ENCODE assay signal across 8 cellular contexts in the genomic region with DNA sequence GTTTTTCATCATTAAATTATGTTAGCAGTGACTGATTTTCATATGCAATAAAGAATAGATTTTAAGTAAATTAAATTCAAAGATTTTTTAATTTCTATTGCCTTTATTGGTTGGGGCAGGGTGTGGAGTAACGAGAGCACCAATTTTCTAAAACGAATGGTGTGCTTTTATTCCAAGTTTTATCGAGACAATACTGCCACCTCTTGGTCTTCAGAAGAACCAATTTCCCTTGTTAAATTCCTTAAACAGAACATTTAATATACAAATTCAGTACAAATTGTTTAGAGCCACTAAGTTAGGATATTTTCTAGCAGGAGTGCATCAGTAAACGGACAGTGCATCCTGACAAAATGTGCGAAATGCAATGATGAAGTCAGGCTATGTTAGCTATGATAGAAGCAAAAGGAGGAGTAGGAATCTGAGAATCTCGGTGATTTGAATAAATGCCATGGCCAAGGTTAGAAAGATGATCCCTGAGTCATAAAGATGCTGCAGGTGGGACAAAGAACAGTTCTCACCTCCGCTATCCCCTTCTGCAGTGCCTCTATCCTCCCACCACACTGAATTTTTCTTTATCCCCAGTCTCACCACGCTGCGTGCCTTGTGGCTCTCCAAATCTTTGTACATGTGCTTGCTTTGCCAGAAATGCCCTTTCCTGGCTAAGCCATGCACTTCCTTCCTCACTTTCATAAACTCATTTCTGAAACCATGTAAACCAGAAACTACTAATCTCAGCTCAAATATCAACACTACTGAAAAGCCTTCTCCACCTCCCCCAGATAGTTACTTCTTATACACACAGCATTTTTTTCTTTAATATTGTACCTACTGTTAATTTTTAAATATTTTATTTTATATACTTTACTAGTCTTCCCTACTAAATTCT. TPM values are rescaled to one million over a fixed set of nuclear protein-coding genes. Genes with fewer than 3 reads are reported as not detected.
DNase-seq lines count a peak whose midpoint lies in the region; ATAC-seq and TF ChIP-seq lines count a peak whose summit lies in the region.

No MANE protein-coding gene starts in this region.

- H3K4me3 ChIP-seq in DND-41 (ENCODE audit: low read depth in 1 of 2, low read length in 2 of 2), result no peak overlapping the region
- no peak overlapping the region for H3K4me3 ChIP-seq in Karpas-422 (ENCODE audit: low read length)
- no peak overlapping the region for H3K4me3 ChIP-seq in heart left ventricle

- 57 to 63% (median 59%) methylated on average over 9 of the region's 9 CpGs for WGBS in heart left ventricle, 4 donors

- H3K36me3 ChIP-seq in DND-41 (ENCODE audit: insufficient read depth, low read length) (no peaks in the 10 kb centered on the region), Karpas-422 (ENCODE audit: insufficient read depth, low read length) (no peaks in the 10 kb centered on the region), heart left ventricle (peaks cover 0 to 100% (median 86%) of the 10 kb centered on the region in 9 donors)

- intact Hi-C loops in heart left ventricle (cut with DNase I), result loop anchor here in 6 of 10 donors (2.0 to 5.0 kb wide), 4 partner anchors 262 to 322 kb away; no protein-coding TSS in a partner anchor

- H3K4me2 ChIP-seq in DND-41 (ENCODE audit: insufficient read depth, low read length) (no peak overlapping the region), Karpas-422 (ENCODE audit: low read depth, low read length, poor library complexity, severe bottlenecking) (no peak overlapping the region)

- no peak overlapping the region for H3K27ac ChIP-seq in DND-41 (ENCODE audit: low read length)
- no peak overlapping the region for H3K27ac ChIP-seq in Karpas-422 (ENCODE audit: low read length)
- no peak overlapping the region for H3K27ac ChIP-seq in heart left ventricle

- H3K79me2 ChIP-seq in DND-41 (ENCODE audit: insufficient read depth, low read length) (no peaks in the 10 kb centered on the region), Karpas-422 (ENCODE audit: low read length) (no peaks in the 10 kb centered on the region)

- H3K27me3 ChIP-seq in DND-41 (ENCODE audit: insufficient read depth, low read length, poor library complexity) (no peaks in the 10 kb centered on the region), Karpas-422 (ENCODE audit: low read length) (no peaks in the 10 kb centered on the region), heart left ventricle (no peaks in the 10 kb centered on the region)

- H3K9ac ChIP-seq in DND-41 (ENCODE audit: low read depth, low read length) (no peak overlapping the region), Karpas-422 (ENCODE audit: low read length) (no peak overlapping the region)

- no peaks in the 10 kb centered on the region for H3K9me2 ChIP-seq in Karpas-422 (replicated peaks; ENCODE audit: insufficient read depth, low read length)

- DNase-seq in DND-41 (no peak), Karpas-422 (peak; percentile 74), SW480 (ENCODE audit: low spot score) (peak; percentile 57), heart left ventricle (no peak), superior temporal gyrus (ENCODE audit: extremely low spot score) (peak; percentile 84)

- H4K20me1 ChIP-seq in DND-41 (ENCODE audit: insufficient read depth, low read length) (no peaks in the 10 kb centered on the region), Karpas-422 (ENCODE audit: insufficient read depth, low read depth, low read length) (no peaks in the 10 kb centered on the region)

- H3K9me3 ChIP-seq in DND-41 (ENCODE audit: insufficient read depth, low read length, severe bottlenecking) (no peaks in the 10 kb centered on the region), Karpas-422 (ENCODE audit: low read length) (no peaks in the 10 kb centered on the region), heart left ventricle (peaks cover 0 to 4% (median 0%) of the 10 kb centered on the region in 12 donors)

- no peak for TF ChIP-seq POLR2A in heart left ventricle (IDR thresholded peaks at IDR 0.05)

- H2AFZ ChIP-seq in DND-41 (ENCODE audit: low read depth, low read length) (no peak overlapping the region), Karpas-422 (ENCODE audit: low read length) (no peak overlapping the region)

- TF ChIP-seq CTCF in DND-41 (IDR thresholded peaks at IDR 0.05; ENCODE audit: borderline replicate concordance, extremely low read depth, low read length, poor library complexity, severe bottlenecking), result peak; percentile 64
- peak; percentile 40 to 70 (median 53) for TF ChIP-seq CTCF in heart left ventricle (IDR thresholded peaks at IDR 0.05)

- H3K4me1 ChIP-seq in DND-41 (ENCODE audit: insufficient read depth, low read length) (no peaks in the 10 kb centered on the region), Karpas-422 (ENCODE audit: low read length) (no peaks in the 10 kb centered on the region), heart left ventricle (no peaks in the 10 kb centered on the region)

- ATAC-seq in DND-41 (ENCODE audit: insufficient read depth, low read depth), result no peak
- peak in 1 of 4 donors; percentile 48 for ATAC-seq in heart left ventricle
- no peak for ATAC-seq in GM21825 (IDR thresholded peaks at IDR 0.05; ENCODE audit: unreplicated experiment)
- ATAC-seq in GM21515 (IDR thresholded peaks at IDR 0.05; ENCODE audit: unreplicated experiment), result no peak
- no peak for ATAC-seq in HG03196 (IDR thresholded peaks at IDR 0.05; ENCODE audit: unreplicated experiment)

RNA-seq across cellular contexts. Expression of a gene that starts 31.9 kb away (rescaled TPM):
- 0.97 and 3.5 TPM in 2 replicates for total RNA-seq in Karpas-422 (2014; rRNA removed; shearing (Covaris generic); ENCODE audit: low replicate concordance)
- 1 to 10 TPM in 4 of 9 donors, under 1 TPM in 5; 0.40 to 1.5 (median 0.93) TPM for total RNA-seq in heart left ventricle
- polyA plus RNA-seq in heart left ventricle, result under 1 TPM; 0.83 to 0.99 TPM

Comparison
In these comparisons a context has a peak if more than half of its experiments do, and no peak if none do; other contexts are left out.
1. DNase-seq: peak in Karpas-422 (single experiment), SW480 (single experiment) and superior temporal gyrus (single experiment); none in DND-41 (single experiment) and heart left ventricle (0 of 5).